Comparison of ENCODE assay signal across 27 cellular contexts in genomic region chr6:148724428-148724827, GRCh38.
"Had no signal": no experiment of that assay in that cellular context is flagged by ENCODE, and none has a peak within 500 bp of the region (broad histone marks: within the 10 kb centered on the region; RNA-seq: fewer than 3 reads in every experiment).

No MANE protein-coding gene starts in this region.

- H3K79me2 ChIP-seq: parathyroid adenoma had no signal

- H3K4me1 Mint-ChIP-seq: immature natural killer cell; naive thymus-derived CD8-positive, alpha-beta T cell; stimulated activated effector memory CD8-positive, alpha-beta T cell treated with anti-CD3 and anti-CD28 coated beads, Interleukin-12 subunit alpha, Interleukin-12 subunit beta, amount 100 ng/mL, for 72 hours had no signal

- ATAC-seq: left colon; left lung; lower lobe of right lung; naive thymus-derived CD8-positive, alpha-beta T cell; sciatic nerve; stimulated activated effector memory CD8-positive, alpha-beta T cell treated with anti-CD3 and anti-CD28 coated beads, Interleukin-12 subunit alpha, Interleukin-12 subunit beta, amount 100 ng/mL, for 72 hours; upper lobe of right lung had no signal

- H3K27ac Mint-ChIP-seq: immature natural killer cell; naive thymus-derived CD8-positive, alpha-beta T cell; nephron; progenitor cell of endocrine pancreas; stimulated activated effector memory CD8-positive, alpha-beta T cell treated with anti-CD3 and anti-CD28 coated beads, Interleukin-12 subunit alpha, Interleukin-12 subunit beta, amount 100 ng/mL, for 72 hours; stimulated activated naive CD8-positive, alpha-beta T cell treated with anti-CD3 and anti-CD28 coated beads, Interleukin-15, Interleukin-2, amounts not matched to agents 100 ng/mL and 50 ng/mL, for 24 hours had no signal

- DNase-seq: hippocampal formation; immature natural killer cell; kidney; left colon; left lung; lower lobe of right lung; mammary epithelial cell; mesenchymal stem cell; naive thymus-derived CD8-positive, alpha-beta T cell; nucleus accumbens; small intestine; spleen; stimulated activated CD4-positive, alpha-beta T cell treated with anti-CD3 and anti-CD28 coated beads, Interleukin-4, amount 100 ng/mL, for 24 hours; stimulated activated naive CD4-positive, alpha-beta T cell; tibial artery; trophoblast cell; upper lobe of right lung had no signal

- H3K4me1 ChIP-seq: left lung, lower lobe of right lung, parathyroid adenoma, right atrium auricular region, spleen, upper lobe of right lung had no signal

- H3K4me3 ChIP-seq: left lung, lower lobe of right lung, right atrium auricular region, spleen, suprapubic skin, thoracic aorta, tibial artery, upper lobe of right lung had no signal

- H3K36me3 Mint-ChIP-seq: stimulated activated effector memory CD8-positive, alpha-beta T cell treated with anti-CD3 and anti-CD28 coated beads, Interleukin-12 subunit alpha, Interleukin-12 subunit beta, amount 100 ng/mL, for 72 hours had no signal

- H3K4me3 Mint-ChIP-seq: immature natural killer cell; naive thymus-derived CD8-positive, alpha-beta T cell; nephron; neural crest cell; stimulated activated effector memory CD8-positive, alpha-beta T cell treated with anti-CD3 and anti-CD28 coated beads, Interleukin-12 subunit alpha, Interleukin-12 subunit beta, amount 100 ng/mL, for 72 hours; stimulated activated naive CD8-positive, alpha-beta T cell treated with anti-CD3 and anti-CD28 coated beads, Interleukin-15, Interleukin-2, amounts not matched to agents 100 ng/mL and 50 ng/mL, for 24 hours had no signal

- H3K36me3 ChIP-seq: left lung, lower lobe of right lung, right atrium auricular region, spleen, suprapubic skin, thoracic aorta, tibial artery, upper lobe of right lung had no signal

- H3K27ac ChIP-seq: left lung, lower lobe of right lung, parathyroid adenoma, right atrium auricular region, spleen, suprapubic skin, thoracic aorta, tibial artery, upper lobe of right lung had no signal

- H3K9ac ChIP-seq: parathyroid adenoma had no signal

- H3K9me3 Mint-ChIP-seq: stimulated activated effector memory CD8-positive, alpha-beta T cell treated with anti-CD3 and anti-CD28 coated beads, Interleukin-12 subunit alpha, Interleukin-12 subunit beta, amount 100 ng/mL, for 72 hours had no signal

- H2AFZ ChIP-seq: parathyroid adenoma had no signal

- H3K27me3 ChIP-seq: left lung, right atrium auricular region, spleen, suprapubic skin, tibial artery, upper lobe of right lung had no signal
